Comparison of ENCODE assay signal across 30 cellular contexts in the genomic region with DNA sequence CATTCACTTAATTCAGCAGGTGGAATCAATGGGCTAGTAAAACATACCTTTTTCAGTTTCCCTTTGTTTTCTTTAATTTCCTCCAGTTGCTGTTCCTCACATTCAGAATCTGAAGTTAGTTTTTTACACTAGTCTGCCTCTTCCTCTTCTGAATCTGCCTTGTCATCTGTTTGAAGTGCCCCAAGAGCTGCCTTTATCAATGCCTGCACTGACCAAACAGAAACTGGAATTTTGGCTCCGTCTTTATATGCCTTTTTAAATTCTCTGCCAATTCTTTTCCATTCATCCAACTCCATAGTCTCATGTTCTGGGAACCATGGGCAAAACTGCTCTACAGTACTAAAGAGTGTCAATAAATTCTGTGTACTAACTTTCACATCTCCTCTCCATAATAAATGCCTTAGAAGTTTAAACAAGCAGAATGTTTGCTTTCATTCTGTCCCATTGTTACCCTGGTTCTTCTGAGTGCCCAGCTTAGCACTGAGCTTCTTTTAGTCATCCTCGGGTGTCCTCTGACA.
"Had no signal": no experiment of that assay in that cellular context is flagged by ENCODE, and none has a peak within 500 bp of the region (broad histone marks: within the 10 kb centered on the region; RNA-seq: fewer than 3 reads in every experiment).

No MANE protein-coding gene starts in this region.

- H3K27me3 ChIP-seq: adrenal gland, dorsolateral prefrontal cortex, gastrocnemius medialis, tibial artery, upper lobe of right lung had no signal

- H3K27ac ChIP-seq: adrenal gland, coronary artery, gastrocnemius medialis, skin epidermis, tibial artery, upper lobe of right lung, WERI-Rb-1 had no signal

- H3K9me3 ChIP-seq: adrenal gland, gastrocnemius medialis, tibial artery, upper lobe of right lung had no signal

- ATAC-seq: activated CD4-positive, CD25-positive, alpha-beta regulatory T cell treated with anti-CD3 and anti-CD28 coated beads, Interleukin-2, amount 50 U/mL, for 24 hours; gastrocnemius medialis; naive thymus-derived CD4-positive, alpha-beta T cell; sciatic nerve; upper lobe of right lung had no signal

- H3K36me3 ChIP-seq: adrenal gland, gastrocnemius medialis, tibial artery, upper lobe of right lung, WERI-Rb-1 had no signal

- H3K4me3 ChIP-seq: adrenal gland, coronary artery, gastrocnemius medialis, skin epidermis, tibial artery, upper lobe of right lung had no signal

- DNase-seq: activated CD4-positive, alpha-beta T cell treated with anti-CD3 and anti-CD28 coated beads for 48 hours; activated CD4-positive, alpha-beta T cell treated with anti-CD3 and anti-CD28 coated beads, Interleukin-2, amount 50 U/mL, for 48 hours; activated CD8-positive, alpha-beta memory T cell treated with anti-CD3 and anti-CD28 coated beads, Interleukin-2, amount 50 U/mL, for 4 hours; activated effector memory CD4-positive, alpha-beta T cell treated with anti-CD3 and anti-CD28 coated beads, Interleukin-2, amount 50 U/mL, for 16 hours; activated naive CD4-positive, alpha-beta T cell treated with anti-CD3 and anti-CD28 coated beads for 36 hours; activated naive CD8-positive, alpha-beta T cell treated with anti-CD3 and anti-CD28 coated beads for 36 hours; activated T-cell treated with anti-CD3 and anti-CD28 coated beads, Interleukin-2, amount 50 U/mL, for 1 hour; adrenal gland; aorta; dorsolateral prefrontal cortex; effector memory CD4-positive, alpha-beta T cell; erythroblast; gastrocnemius medialis; hippocampal formation; immature natural killer cell; kidney; midbrain; naive thymus-derived CD4-positive, alpha-beta T cell; posterior cingulate gyrus; retina; stimulated activated CD4-positive, alpha-beta T cell treated with anti-CD3 and anti-CD28 coated beads, Interleukin-12 subunit alpha, Interleukin-12 subunit beta, amount 100 ng/mL, for 4 hours; stimulated activated CD4-positive, alpha-beta T cell treated with anti-CD3 and anti-CD28 coated beads, Interleukin-4, amount 100 ng/mL, for 1 hour; T-helper 9 cell; tibial artery; upper lobe of right lung; WERI-Rb-1 had no signal

- H3K4me1 ChIP-seq: adrenal gland, gastrocnemius medialis, tibial artery, upper lobe of right lung had no signal
